8 cellular contexts compared by ENCODE assay signal in the genomic region with DNA sequence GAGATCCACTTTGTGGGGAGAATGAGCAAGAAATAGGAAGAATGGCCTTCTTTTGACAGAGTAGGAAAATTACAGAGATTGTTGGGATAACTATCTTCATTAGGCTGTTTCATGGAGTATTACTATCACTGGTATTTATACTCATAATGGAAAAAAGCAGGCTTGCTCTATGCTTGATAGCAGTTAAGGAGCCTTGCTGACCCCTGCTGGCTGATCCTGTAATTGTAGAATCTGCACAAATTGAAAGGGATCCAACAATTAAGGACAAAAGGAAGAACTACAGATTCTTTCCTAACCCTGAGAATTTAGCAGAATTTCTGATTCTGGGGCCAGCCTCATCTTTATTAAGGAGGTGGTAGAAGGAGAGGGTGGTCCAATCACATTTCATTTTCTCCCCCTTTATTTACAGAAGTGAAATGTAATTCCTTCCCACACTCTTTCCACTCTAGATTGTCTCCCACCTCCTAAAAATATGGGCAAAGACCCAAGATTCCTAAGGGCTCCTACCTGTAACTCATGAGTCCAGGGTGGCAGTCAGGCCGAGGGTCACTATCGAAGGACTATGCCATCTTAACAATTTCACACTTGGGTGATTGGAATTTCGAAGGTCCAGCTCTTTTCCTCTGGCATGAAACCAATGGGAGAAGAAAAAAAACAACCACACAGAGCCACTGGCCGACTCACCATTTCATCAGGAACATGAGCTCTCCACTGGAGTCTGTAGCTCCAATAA. TPM values are rescaled to one million over a fixed set of nuclear protein-coding genes. Genes with fewer than 3 reads are reported as not detected.
DNase-seq lines count a peak whose midpoint lies in the region; ATAC-seq and TF ChIP-seq lines count a peak whose summit lies in the region.

No MANE protein-coding gene starts in this region.

- H3K36me3 ChIP-seq in KMS-11 (ENCODE audit: insufficient read depth): no peaks in the 10 kb centered on the region; the same call in 1 of the 2 replicates
- H3K36me3 ChIP-seq in upper lobe of right lung: peaks cover 50% of the 10 kb centered on the region

- H3K27ac ChIP-seq in KMS-11 (no peak overlapping the region), upper lobe of right lung (no peak overlapping the region)

- no peak overlapping the region for H3K9ac ChIP-seq in KMS-11

- TF ChIP-seq CTCF in KMS-11 (conservative IDR thresholded peaks at IDR 0.05; ENCODE audit: low read depth, low read length) (peak; percentile 78), upper lobe of right lung (IDR thresholded peaks at IDR 0.05) (peak; percentile 79)

- peaks cover 4% of the 10 kb centered on the region; the same call in 1 of the 2 replicates for H4K20me1 ChIP-seq in KMS-11 (ENCODE audit: insufficient read depth)

- intact Hi-C loops in upper lobe of right lung (cut with DNase I): loop anchor here (5.0 kb wide), 1 partner anchor 47 kb away; no protein-coding TSS in a partner anchor

- peak; percentile 52 for DNase-seq in DMS114 treated with DMSO at 0.1 percent for 48 hours (lab: John Stamatoyannopoulos, UW; ENCODE audit: unreplicated experiment)
- peak; percentile 85 for DNase-seq in SK-MEL-5 (ENCODE audit: low read depth, low spot score)
- DNase-seq in activated gamma-delta T cell treated with anti-CD3 and anti-CD28 coated beads, Interleukin-2, amount 50 U/mL, for 16 hours (ENCODE audit: low read depth): peak; percentile 62
- DNase-seq in germinal center (ENCODE audit: low spot score): peak; percentile 52
- DNase-seq in pons (ENCODE audit: low spot score): peak; percentile 88
- peak; percentile 15 for DNase-seq in upper lobe of right lung

- H3K27me3 ChIP-seq in KMS-11 (ENCODE audit: insufficient read depth, low read depth): no peaks in the 10 kb centered on the region
- no peaks in the 10 kb centered on the region for H3K27me3 ChIP-seq in upper lobe of right lung

- H3K9me3 ChIP-seq in upper lobe of right lung: no peaks in the 10 kb centered on the region

- ATAC-seq in upper lobe of right lung: peak; percentile 93
- ATAC-seq in HG03439 (IDR thresholded peaks at IDR 0.05; ENCODE audit: unreplicated experiment): no peak

- peaks cover 7% of the 10 kb centered on the region for H3K4me1 ChIP-seq in KMS-11 (ENCODE audit: low read depth, poor library complexity, severe bottlenecking)
- no peaks in the 10 kb centered on the region for H3K4me1 ChIP-seq in upper lobe of right lung

- H3K79me2 ChIP-seq in KMS-11 (ENCODE audit: insufficient read depth, low read depth): peaks cover 7% of the 10 kb centered on the region; the same call in 1 of the 2 replicates

- no peak overlapping the region for H3K4me2 ChIP-seq in KMS-11

- H2AFZ ChIP-seq in KMS-11 (ENCODE audit: low read depth): no peak overlapping the region

- in situ Hi-C loops in SK-MEL-5 (cut with HindIII; ENCODE audit: low pct_unique_long_range_greater_than_20kb, low sequenced_read_pairs): no loop called here

- no peak overlapping the region for H3K4me3 ChIP-seq in KMS-11 (IDR thresholded peaks at IDR 0.05; ENCODE audit: insufficient read depth, low read depth, low read length)
- H3K4me3 ChIP-seq in upper lobe of right lung: no peak overlapping the region

RNA-seq across cellular contexts. Expression of a gene that starts 26.3 kb away (rescaled TPM):
- total RNA-seq in SK-MEL-5 (2014; rRNA removed; shearing (Covaris generic)): 32.6 and 35.4 TPM in 2 replicates
- polyA plus RNA-seq in SK-MEL-5 (2015; cell fraction: cytosol; rRNA removed): 185 and 219 TPM in 2 replicates
- polyA plus RNA-seq in SK-MEL-5 (2015; cell fraction: nucleus; rRNA removed): 61.3 and 71.3 TPM in 2 replicates
- total RNA-seq in upper lobe of right lung: 201 TPM

RNA-seq across cellular contexts. Expression of a gene that starts 26.8 kb away (rescaled TPM):
- total RNA-seq in SK-MEL-5 (2014; rRNA removed; shearing (Covaris generic)): 43.9 and 47.2 TPM in 2 replicates
- 46.9 and 61.0 TPM in 2 replicates for polyA plus RNA-seq in SK-MEL-5 (2015; cell fraction: cytosol; rRNA removed)
- polyA plus RNA-seq in SK-MEL-5 (2015; cell fraction: nucleus; rRNA removed): 21.4 and 24.2 TPM in 2 replicates
- total RNA-seq in upper lobe of right lung: 34.0 TPM

RNA-seq across cellular contexts. Expression of a gene that starts 33.1 kb away (rescaled TPM):
- 11.0 and 13.0 TPM in 2 replicates for total RNA-seq in SK-MEL-5 (2014; rRNA removed; shearing (Covaris generic))
- 16.9 and 21.1 TPM in 2 replicates for polyA plus RNA-seq in SK-MEL-5 (2015; cell fraction: cytosol; rRNA removed)
- 25.1 and 30.3 TPM in 2 replicates for polyA plus RNA-seq in SK-MEL-5 (2015; cell fraction: nucleus; rRNA removed)
- total RNA-seq in upper lobe of right lung: 20.8 TPM

RNA-seq across cellular contexts. Expression of a gene that starts 36.9 kb away (rescaled TPM):
- 9.3 and 10.2 TPM in 2 replicates for total RNA-seq in SK-MEL-5 (2014; rRNA removed; shearing (Covaris generic))
- 8.4 and 9.6 TPM in 2 replicates for polyA plus RNA-seq in SK-MEL-5 (2015; cell fraction: cytosol; rRNA removed)
- 6.3 and 20.2 TPM in 2 replicates for polyA plus RNA-seq in SK-MEL-5 (2015; cell fraction: nucleus; rRNA removed)
- 24.5 TPM for total RNA-seq in upper lobe of right lung

Comparison
In these comparisons a context has a peak if more than half of its experiments do, and no peak if none do; other contexts are left out.
1. DNase-seq: peak in every context shown above with its lines; median percentile 88 in pons; 85 in SK-MEL-5; 62 in activated gamma-delta T cell treated with anti-CD3 and anti-CD28 coated beads, Interleukin-2, amount 50 U/mL, for 16 hours; 52 in DMS114 treated with DMSO at 0.1 percent for 48 hours; 52 in germinal center; 15 in upper lobe of right lung.